In genomic region chr2:150133623-150134022, GRCh38 we compare ENCODE assay signal across 1 cellular context.
A peak's percentile ranks its signal among the peaks of the same experiment; 100 is the strongest.
TF ChIP-seq lines count a peak whose summit lies in the region.

No MANE protein-coding gene starts in this region.

TF ChIP-seq in GM12878, 131 proteins besides CTCF, POLR2A, EP300 and RAD21 (continued from another document):
- TF ChIP-seq SKIL (IDR thresholded peaks at IDR 0.05; ENCODE audit: low read depth, poor library complexity, severe bottlenecking) (peak; percentile 94), KDM1A (IDR thresholded peaks at IDR 0.05; ENCODE audit: borderline replicate concordance) (no peak), RELB (IDR thresholded peaks at IDR 0.05; ENCODE audit: low read depth) (peak; percentile 44; the same call in 1 of the 2 replicates), IKZF1 (conservative IDR thresholded peaks at IDR 0.05) (peak; percentile 83), CEBPZ (IDR thresholded peaks at IDR 0.05; ENCODE audit: low read depth, low read length) (no peak), PAX5 (IDR thresholded peaks at IDR 0.05; ENCODE audit: borderline replicate concordance, low read depth, low read length) (0 out of 2 replicates have a peak, but pooled peaks have one; percentile 58), ZNF687 (IDR thresholded peaks at IDR 0.05) (no peak)
